In genomic region chr7:158827411-158828342, GRCh38 we compare ENCODE assay signal across 8 cellular contexts. TPM values are rescaled to one million over a fixed set of nuclear protein-coding genes. Genes with fewer than 3 reads are reported as not detected.
A peak's percentile ranks its signal among the peaks of the same experiment; 100 is the strongest.
DNase-seq lines count a peak whose midpoint lies in the region; ATAC-seq and TF ChIP-seq lines count a peak whose summit lies in the region.

No MANE protein-coding gene starts in this region.

- H3K27ac Mint-ChIP-seq in HFFc6 = peak overlapping the region; percentile 77
- H3K27ac Mint-ChIP-seq in stimulated activated naive CD8-positive, alpha-beta T cell treated with anti-CD3 and anti-CD28 coated beads, Interleukin-15, Interleukin-2, amounts not matched to agents 100 ng/mL and 50 ng/mL, for 24 hours = peak overlapping the region; percentile 87

- TF ChIP-seq CTCF in HFFc6 (IDR thresholded peaks at IDR 0.05) = no peak

- no peak for ATAC-seq in activated T-cell treated with anti-CD3 and anti-CD28 coated beads, Interleukin-2, amount 50 U/mL, for 4 hours
- no peak for ATAC-seq in HG03469 (IDR thresholded peaks at IDR 0.05; ENCODE audit: unreplicated experiment)

- H3K4me3 Mint-ChIP-seq in HFFc6 = peak overlapping the region; percentile 92
- peak overlapping the region; percentile 89 for H3K4me3 Mint-ChIP-seq in activated T-cell treated with anti-CD3 and anti-CD28 coated beads, Interleukin-2, amount 50 U/mL, for 4 hours
- peak overlapping the region; percentile 94 for H3K4me3 Mint-ChIP-seq in stimulated activated naive CD8-positive, alpha-beta T cell treated with anti-CD3 and anti-CD28 coated beads, Interleukin-15, Interleukin-2, amounts not matched to agents 100 ng/mL and 50 ng/mL, for 24 hours

- DNase-seq in AML-193 (lab: John Stamatoyannopoulos, UW) (peak; percentile 55 to 68), HFFc6 (peak; percentile 15), COLO668 (lab: John Stamatoyannopoulos, UW; ENCODE audit: unreplicated experiment) (no peak), iPS-NIHi11 (ENCODE audit: low spot score) (no peak)
- no peak for DNase-seq in activated T-cell treated with anti-CD3 and anti-CD28 coated beads, Interleukin-2, amount 50 U/mL, for 4 hours

- peak overlapping the region; percentile 87 for H3K4me3 ChIP-seq in iPS-18a (ENCODE audit: low read length)

- peaks cover 27% of the 10 kb centered on the region for H3K4me1 Mint-ChIP-seq in HFFc6 (ENCODE audit: low read depth)
- H3K4me1 Mint-ChIP-seq in activated T-cell treated with anti-CD3 and anti-CD28 coated beads, Interleukin-2, amount 50 U/mL, for 4 hours (ENCODE audit: low read depth) = peaks cover 48% of the 10 kb centered on the region
- H3K4me1 Mint-ChIP-seq in stimulated activated naive CD8-positive, alpha-beta T cell treated with anti-CD3 and anti-CD28 coated beads, Interleukin-15, Interleukin-2, amounts not matched to agents 100 ng/mL and 50 ng/mL, for 24 hours (ENCODE audit: low read depth) = peaks cover 61% of the 10 kb centered on the region

- H3K9me3 ChIP-seq in iPS-18a (ENCODE audit: control insufficient read depth, low read depth, low read length) = no peaks in the 10 kb centered on the region

- peaks cover 6% of the 10 kb centered on the region for H3K4me1 ChIP-seq in iPS-18a (ENCODE audit: control insufficient read depth, low read depth, low read length)

- H3K36me3 ChIP-seq in iPS-18a (ENCODE audit: control insufficient read depth, low read depth, low read length) = no peaks in the 10 kb centered on the region

- peaks cover 26% of the 10 kb centered on the region for H3K27me3 ChIP-seq in iPS-18a (ENCODE audit: control insufficient read depth, insufficient read depth, low read length)

- peaks cover 14% of the 10 kb centered on the region; the same call in 1 of the 2 replicates for H3K36me3 Mint-ChIP-seq in HFFc6 (ENCODE audit: low read depth)
- peaks cover 5% of the 10 kb centered on the region for H3K36me3 Mint-ChIP-seq in activated T-cell treated with anti-CD3 and anti-CD28 coated beads, Interleukin-2, amount 50 U/mL, for 4 hours (ENCODE audit: insufficient read depth)
- H3K36me3 Mint-ChIP-seq in stimulated activated naive CD8-positive, alpha-beta T cell treated with anti-CD3 and anti-CD28 coated beads, Interleukin-15, Interleukin-2, amounts not matched to agents 100 ng/mL and 50 ng/mL, for 24 hours (ENCODE audit: low read depth) = peaks cover 16% of the 10 kb centered on the region

- no peak overlapping the region for H3K27ac ChIP-seq in iPS-18a (ENCODE audit: low read length)

- H3K9me3 Mint-ChIP-seq in HFFc6 = no peaks in the 10 kb centered on the region
- no peaks in the 10 kb centered on the region for H3K9me3 Mint-ChIP-seq in activated T-cell treated with anti-CD3 and anti-CD28 coated beads, Interleukin-2, amount 50 U/mL, for 4 hours
- H3K9me3 Mint-ChIP-seq in stimulated activated naive CD8-positive, alpha-beta T cell treated with anti-CD3 and anti-CD28 coated beads, Interleukin-15, Interleukin-2, amounts not matched to agents 100 ng/mL and 50 ng/mL, for 24 hours = no peaks in the 10 kb centered on the region

- H3K9ac ChIP-seq in iPS-18a (ENCODE audit: low read length) = peak overlapping the region; percentile 61

- H3K27me3 Mint-ChIP-seq in HFFc6 (ENCODE audit: insufficient read depth) = peaks cover 2% of the 10 kb centered on the region; the same call in 1 of the 2 replicates
- H3K27me3 Mint-ChIP-seq in activated T-cell treated with anti-CD3 and anti-CD28 coated beads, Interleukin-2, amount 50 U/mL, for 4 hours (ENCODE audit: low read depth) = no peaks in the 10 kb centered on the region
- H3K27me3 Mint-ChIP-seq in stimulated activated naive CD8-positive, alpha-beta T cell treated with anti-CD3 and anti-CD28 coated beads, Interleukin-15, Interleukin-2, amounts not matched to agents 100 ng/mL and 50 ng/mL, for 24 hours = no peaks in the 10 kb centered on the region

RNA-seq across cellular contexts. Expression of gene ESYT2, which starts 1.6 kb away (rescaled TPM):
- total RNA-seq in HFFc6 (2021; fragmentation: NEBNext Ultra II Directional; extraction: Animal tissue kit (Norgen Biotek cat#: 25700)) = 10 to 100 TPM; 46.1 to 57.8 (median 52.5) TPM
- 10 to 100 TPM; 48.7 to 59.7 (median 57.1) TPM for total RNA-seq in activated T-cell treated with anti-CD3 and anti-CD28 coated beads, Interleukin-2, amount 50 U/mL, for 4 hours

RNA-seq across cellular contexts. Expression of gene DYNC2I1, which starts 28.7 kb away (rescaled TPM):
- total RNA-seq in HFFc6 (2021; fragmentation: NEBNext Ultra II Directional; extraction: Animal tissue kit (Norgen Biotek cat#: 25700)) = 1 to 10 TPM; 6.5 to 9.0 (median 7.7) TPM
- total RNA-seq in activated T-cell treated with anti-CD3 and anti-CD28 coated beads, Interleukin-2, amount 50 U/mL, for 4 hours = 1 to 10 TPM; 6.2 to 7.6 (median 6.3) TPM

Comparison
In these comparisons a context has a peak if more than half of its experiments do, and no peak if none do; other contexts are left out.
1. DNase-seq: peak in AML-193 (2 of 2) and HFFc6 (single experiment); none in activated T-cell treated with anti-CD3 and anti-CD28 coated beads, Interleukin-2, amount 50 U/mL, for 4 hours (single experiment), COLO668 (single experiment) and iPS-NIHi11 (single experiment).
2. Peak in every context shown above with its lines, with median percentiles within 50 percentile points of each other: H3K4me3 Mint-ChIP-seq.